1 cellular context compared by ENCODE assay signal in the genomic region with DNA sequence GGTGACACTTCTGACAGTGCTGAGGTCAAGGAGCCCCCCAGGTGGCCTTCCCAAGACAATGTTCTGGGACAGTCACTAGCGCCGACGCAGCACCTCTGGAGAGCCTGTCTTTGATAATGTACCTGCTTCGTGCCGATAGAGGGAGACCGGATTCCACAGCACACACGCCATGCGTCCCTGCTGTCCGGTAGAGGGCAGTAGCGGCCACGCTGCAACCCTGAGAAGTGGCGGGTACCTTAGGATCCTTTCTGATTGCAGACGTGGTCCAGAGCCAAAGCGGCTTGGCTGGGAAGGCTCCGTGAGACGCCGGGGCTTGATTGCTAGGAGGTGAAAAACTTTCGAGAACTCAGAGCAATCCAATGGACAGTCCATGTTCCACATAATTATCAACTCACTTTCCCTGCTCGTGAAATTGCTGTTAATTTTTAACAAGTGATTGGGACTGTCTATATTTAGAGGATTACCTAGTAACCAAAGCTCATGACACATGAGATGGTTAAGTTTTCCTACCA.
TF ChIP-seq lines count a peak whose summit lies in the region.

No MANE protein-coding gene starts in this region.

TF ChIP-seq in HepG2, 621 proteins besides CTCF, POLR2A, EP300 and RAD21 (continued from another document and continues in another):
- TF ChIP-seq, protein P1, sequence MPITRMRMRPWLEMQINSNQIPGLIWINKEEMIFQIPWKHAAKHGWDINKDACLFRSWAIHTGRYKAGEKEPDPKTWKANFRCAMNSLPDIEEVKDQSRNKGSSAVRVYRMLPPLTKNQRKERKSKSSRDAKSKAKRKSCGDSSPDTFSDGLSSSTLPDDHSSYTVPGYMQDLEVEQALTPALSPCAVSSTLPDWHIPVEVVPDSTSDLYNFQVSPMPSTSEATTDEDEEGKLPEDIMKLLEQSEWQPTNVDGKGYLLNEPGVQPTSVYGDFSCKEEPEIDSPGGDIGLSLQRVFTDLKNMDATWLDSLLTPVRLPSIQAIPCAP (CRISPR knock-in tag; IDR thresholded peaks at IDR 0.05; ENCODE audit: low read depth) = no peak
- TF ChIP-seq, protein P2, sequence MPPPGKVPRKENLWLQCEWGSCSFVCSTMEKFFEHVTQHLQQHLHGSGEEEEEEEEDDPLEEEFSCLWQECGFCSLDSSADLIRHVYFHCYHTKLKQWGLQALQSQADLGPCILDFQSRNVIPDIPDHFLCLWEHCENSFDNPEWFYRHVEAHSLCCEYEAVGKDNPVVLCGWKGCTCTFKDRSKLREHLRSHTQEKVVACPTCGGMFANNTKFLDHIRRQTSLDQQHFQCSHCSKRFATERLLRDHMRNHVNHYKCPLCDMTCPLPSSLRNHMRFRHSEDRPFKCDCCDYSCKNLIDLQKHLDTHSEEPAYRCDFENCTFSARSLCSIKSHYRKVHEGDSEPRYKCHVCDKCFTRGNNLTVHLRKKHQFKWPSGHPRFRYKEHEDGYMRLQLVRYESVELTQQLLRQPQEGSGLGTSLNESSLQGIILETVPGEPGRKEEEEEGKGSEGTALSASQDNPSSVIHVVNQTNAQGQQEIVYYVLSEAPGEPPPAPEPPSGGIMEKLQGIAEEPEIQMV (CRISPR knock-in tag; IDR thresholded peaks at IDR 0.05; ENCODE audit: low read depth) = 0 out of 2 replicates have a peak, but pooled peaks have one; percentile 75
- TF ChIP-seq, protein P3, sequence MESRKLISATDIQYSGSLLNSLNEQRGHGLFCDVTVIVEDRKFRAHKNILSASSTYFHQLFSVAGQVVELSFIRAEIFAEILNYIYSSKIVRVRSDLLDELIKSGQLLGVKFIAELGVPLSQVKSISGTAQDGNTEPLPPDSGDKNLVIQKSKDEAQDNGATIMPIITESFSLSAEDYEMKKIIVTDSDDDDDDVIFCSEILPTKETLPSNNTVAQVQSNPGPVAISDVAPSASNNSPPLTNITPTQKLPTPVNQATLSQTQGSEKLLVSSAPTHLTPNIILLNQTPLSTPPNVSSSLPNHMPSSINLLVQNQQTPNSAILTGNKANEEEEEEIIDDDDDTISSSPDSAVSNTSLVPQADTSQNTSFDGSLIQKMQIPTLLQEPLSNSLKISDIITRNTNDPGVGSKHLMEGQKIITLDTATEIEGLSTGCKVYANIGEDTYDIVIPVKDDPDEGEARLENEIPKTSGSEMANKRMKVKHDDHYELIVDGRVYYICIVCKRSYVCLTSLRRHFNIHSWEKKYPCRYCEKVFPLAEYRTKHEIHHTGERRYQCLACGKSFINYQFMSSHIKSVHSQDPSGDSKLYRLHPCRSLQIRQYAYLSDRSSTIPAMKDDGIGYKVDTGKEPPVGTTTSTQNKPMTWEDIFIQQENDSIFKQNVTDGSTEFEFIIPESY (CRISPR knock-in tag; IDR thresholded peaks at IDR 0.05) = peak; percentile 85
- TF ChIP-seq MTA1 (CRISPR knock-in tag; IDR thresholded peaks at IDR 0.05; ENCODE audit: borderline replicate concordance) (peak; percentile 55; the same call in 1 of the 2 replicates), RBM39 (IDR thresholded peaks at IDR 0.05; ENCODE audit: low read depth, low read length, poor library complexity, severe bottlenecking) (no peak), HNRNPH1 (optimal IDR thresholded peaks at IDR 0.05; ENCODE audit: low read depth, low read length) (no peak), HMG20B (CRISPR knock-in tag; conservative IDR thresholded peaks at IDR 0.05) (0 out of 2 replicates have a peak, but pooled peaks have one; percentile 49), ZBTB38 (CRISPR knock-in tag; IDR thresholded peaks at IDR 0.05) (peak; percentile 45; the same call in 1 of the 2 replicates), HDAC2 (CRISPR knock-in tag; IDR thresholded peaks at IDR 0.05) (peak; percentile 72; the same call in 1 of the 2 replicates), CBX1 (IDR thresholded peaks at IDR 0.05; ENCODE audit: low read depth) (peak; percentile 89), ZNF121 (CRISPR knock-in tag; IDR thresholded peaks at IDR 0.05) (no peak), GPN1 (CRISPR knock-in tag; IDR thresholded peaks at IDR 0.05; ENCODE audit: borderline replicate concordance) (no peak), FOXK1 (CRISPR knock-in tag; IDR thresholded peaks at IDR 0.05; ENCODE audit: borderline replicate concordance, low read depth) (no peak; the same call in 1 of the 2 replicates), ZNF335 (CRISPR knock-in tag; IDR thresholded peaks at IDR 0.05) (no peak; the same call in 1 of the 2 replicates), ATM (IDR thresholded peaks at IDR 0.05; ENCODE audit: borderline replicate concordance) (no peak), RFXAP (CRISPR knock-in tag; IDR thresholded peaks at IDR 0.05; ENCODE audit: borderline replicate concordance) (no peak), FLYWCH1 (CRISPR knock-in tag; IDR thresholded peaks at IDR 0.05) (no peak), ZNF382 (CRISPR knock-in tag; IDR thresholded peaks at IDR 0.05; ENCODE audit: borderline replicate concordance) (no peak), SSRP1 (CRISPR knock-in tag; IDR thresholded peaks at IDR 0.05) (no peak), RBM22 (optimal IDR thresholded peaks at IDR 0.05; ENCODE audit: low read length) (no peak), NRL (CRISPR knock-in tag; IDR thresholded peaks at IDR 0.05; ENCODE audit: borderline replicate concordance) (no peak), CBX5 (CRISPR knock-in tag; IDR thresholded peaks at IDR 0.05; ENCODE audit: borderline replicate concordance) (peak; percentile 90; the same call in 1 of the 2 replicates), SP140L (CRISPR knock-in tag; IDR thresholded peaks at IDR 0.05; ENCODE audit: borderline replicate concordance) (0 out of 2 replicates have a peak, but pooled peaks have one; percentile 44), MIER3 (CRISPR knock-in tag; IDR thresholded peaks at IDR 0.05; ENCODE audit: borderline replicate concordance) (peak; percentile 84; the same call in 1 of the 2 replicates), SALL2 (CRISPR knock-in tag; IDR thresholded peaks at IDR 0.05) (peak; percentile 57; the same call in 1 of the 2 replicates), ZNF775 (CRISPR knock-in tag; IDR thresholded peaks at IDR 0.05; ENCODE audit: borderline replicate concordance) (no peak), ASH2L (IDR thresholded peaks at IDR 0.05; ENCODE audit: insufficient read length, low read depth, low read length) (no peak), SCMH1 (CRISPR knock-in tag; IDR thresholded peaks at IDR 0.05; ENCODE audit: borderline replicate concordance) (no peak), FOXJ3 (CRISPR knock-in tag; IDR thresholded peaks at IDR 0.05; ENCODE audit: borderline replicate concordance) (no peak), ZNF780A (CRISPR knock-in tag; IDR thresholded peaks at IDR 0.05) (no peak), NKX3-1 (CRISPR knock-in tag; IDR thresholded peaks at IDR 0.05) (no peak), MEIS1 (CRISPR knock-in tag; IDR thresholded peaks at IDR 0.05; ENCODE audit: borderline replicate concordance) (0 out of 2 replicates have a peak, but pooled peaks have one; percentile 48), HOXA5 (CRISPR knock-in tag; IDR thresholded peaks at IDR 0.05) (no peak), PHF8 (CRISPR knock-in tag; IDR thresholded peaks at IDR 0.05) (peak; percentile 41; the same call in 1 of the 2 replicates), RCOR2 (CRISPR knock-in tag; IDR thresholded peaks at IDR 0.05) (0 out of 2 replicates have a peak, but pooled peaks have one; percentile 44), JUND (CRISPR knock-in tag; IDR thresholded peaks at IDR 0.05) (peak; percentile 57; the same call in 1 of the 2 replicates), ZSCAN29 (CRISPR knock-in tag; conservative IDR thresholded peaks at IDR 0.05) (no peak), ATAD3A (CRISPR knock-in tag; IDR thresholded peaks at IDR 0.05) (no peak)
- TF ChIP-seq, protein P4, sequence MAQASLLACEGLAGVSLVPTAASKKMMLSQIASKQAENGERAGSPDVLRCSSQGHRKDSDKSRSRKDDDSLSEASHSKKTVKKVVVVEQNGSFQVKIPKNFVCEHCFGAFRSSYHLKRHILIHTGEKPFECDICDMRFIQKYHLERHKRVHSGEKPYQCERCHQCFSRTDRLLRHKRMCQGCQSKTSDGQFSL (CRISPR knock-in tag; IDR thresholded peaks at IDR 0.05) = no peak
- TF ChIP-seq, protein P5, sequence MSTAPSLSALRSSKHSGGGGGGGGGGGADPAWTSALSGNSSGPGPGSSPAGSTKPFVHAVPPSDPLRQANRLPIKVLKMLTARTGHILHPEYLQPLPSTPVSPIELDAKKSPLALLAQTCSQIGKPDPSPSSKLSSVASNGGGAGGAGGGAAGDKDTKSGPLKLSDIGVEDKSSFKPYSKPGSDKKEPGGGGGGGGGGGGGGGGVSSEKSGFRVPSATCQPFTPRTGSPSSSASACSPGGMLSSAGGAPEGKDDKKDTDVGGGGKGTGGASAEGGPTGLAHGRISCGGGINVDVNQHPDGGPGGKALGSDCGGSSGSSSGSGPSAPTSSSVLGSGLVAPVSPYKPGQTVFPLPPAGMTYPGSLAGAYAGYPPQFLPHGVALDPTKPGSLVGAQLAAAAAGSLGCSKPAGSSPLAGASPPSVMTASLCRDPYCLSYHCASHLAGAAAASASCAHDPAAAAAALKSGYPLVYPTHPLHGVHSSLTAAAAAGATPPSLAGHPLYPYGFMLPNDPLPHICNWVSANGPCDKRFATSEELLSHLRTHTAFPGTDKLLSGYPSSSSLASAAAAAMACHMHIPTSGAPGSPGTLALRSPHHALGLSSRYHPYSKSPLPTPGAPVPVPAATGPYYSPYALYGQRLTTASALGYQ (CRISPR knock-in tag; IDR thresholded peaks at IDR 0.05) = no peak
- TF ChIP-seq, protein P6, sequence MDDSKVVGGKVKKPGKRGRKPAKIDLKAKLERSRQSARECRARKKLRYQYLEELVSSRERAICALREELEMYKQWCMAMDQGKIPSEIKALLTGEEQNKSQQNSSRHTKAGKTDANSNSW (CRISPR knock-in tag; IDR thresholded peaks at IDR 0.05; ENCODE audit: borderline replicate concordance) = no peak
- TF ChIP-seq, protein P7, sequence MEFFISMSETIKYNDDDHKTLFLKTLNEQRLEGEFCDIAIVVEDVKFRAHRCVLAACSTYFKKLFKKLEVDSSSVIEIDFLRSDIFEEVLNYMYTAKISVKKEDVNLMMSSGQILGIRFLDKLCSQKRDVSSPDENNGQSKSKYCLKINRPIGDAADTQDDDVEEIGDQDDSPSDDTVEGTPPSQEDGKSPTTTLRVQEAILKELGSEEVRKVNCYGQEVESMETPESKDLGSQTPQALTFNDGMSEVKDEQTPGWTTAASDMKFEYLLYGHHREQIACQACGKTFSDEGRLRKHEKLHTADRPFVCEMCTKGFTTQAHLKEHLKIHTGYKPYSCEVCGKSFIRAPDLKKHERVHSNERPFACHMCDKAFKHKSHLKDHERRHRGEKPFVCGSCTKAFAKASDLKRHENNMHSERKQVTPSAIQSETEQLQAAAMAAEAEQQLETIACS (CRISPR knock-in tag; IDR thresholded peaks at IDR 0.05) = no peak
- TF ChIP-seq, protein P8, sequence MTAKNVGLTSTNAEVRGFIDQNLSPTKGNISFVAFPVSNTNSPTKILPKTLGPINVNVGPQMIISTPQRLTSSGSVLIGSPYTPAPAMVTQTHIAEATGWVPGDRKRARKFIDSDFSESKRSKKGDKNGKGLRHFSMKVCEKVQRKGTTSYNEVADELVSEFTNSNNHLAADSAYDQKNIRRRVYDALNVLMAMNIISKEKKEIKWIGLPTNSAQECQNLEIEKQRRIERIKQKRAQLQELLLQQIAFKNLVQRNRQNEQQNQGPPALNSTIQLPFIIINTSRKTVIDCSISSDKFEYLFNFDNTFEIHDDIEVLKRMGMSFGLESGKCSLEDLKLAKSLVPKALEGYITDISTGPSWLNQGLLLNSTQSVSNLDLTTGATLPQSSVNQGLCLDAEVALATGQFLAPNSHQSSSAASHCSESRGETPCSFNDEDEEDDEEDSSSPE (CRISPR knock-in tag; IDR thresholded peaks at IDR 0.05) = peak; percentile 77
- TF ChIP-seq, protein P9, sequence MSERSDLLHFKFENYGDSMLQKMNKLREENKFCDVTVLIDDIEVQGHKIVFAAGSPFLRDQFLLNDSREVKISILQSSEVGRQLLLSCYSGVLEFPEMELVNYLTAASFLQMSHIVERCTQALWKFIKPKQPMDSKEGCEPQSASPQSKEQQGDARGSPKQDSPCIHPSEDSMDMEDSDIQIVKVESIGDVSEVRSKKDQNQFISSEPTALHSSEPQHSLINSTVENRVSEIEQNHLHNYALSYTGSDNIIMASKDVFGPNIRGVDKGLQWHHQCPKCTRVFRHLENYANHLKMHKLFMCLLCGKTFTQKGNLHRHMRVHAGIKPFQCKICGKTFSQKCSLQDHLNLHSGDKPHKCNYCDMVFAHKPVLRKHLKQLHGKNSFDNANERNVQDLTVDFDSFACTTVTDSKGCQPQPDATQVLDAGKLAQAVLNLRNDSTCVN (CRISPR knock-in tag; IDR thresholded peaks at IDR 0.05; ENCODE audit: borderline replicate concordance) = peak; percentile 72; the same call in 1 of the 2 replicates
- TF ChIP-seq, protein P10, sequence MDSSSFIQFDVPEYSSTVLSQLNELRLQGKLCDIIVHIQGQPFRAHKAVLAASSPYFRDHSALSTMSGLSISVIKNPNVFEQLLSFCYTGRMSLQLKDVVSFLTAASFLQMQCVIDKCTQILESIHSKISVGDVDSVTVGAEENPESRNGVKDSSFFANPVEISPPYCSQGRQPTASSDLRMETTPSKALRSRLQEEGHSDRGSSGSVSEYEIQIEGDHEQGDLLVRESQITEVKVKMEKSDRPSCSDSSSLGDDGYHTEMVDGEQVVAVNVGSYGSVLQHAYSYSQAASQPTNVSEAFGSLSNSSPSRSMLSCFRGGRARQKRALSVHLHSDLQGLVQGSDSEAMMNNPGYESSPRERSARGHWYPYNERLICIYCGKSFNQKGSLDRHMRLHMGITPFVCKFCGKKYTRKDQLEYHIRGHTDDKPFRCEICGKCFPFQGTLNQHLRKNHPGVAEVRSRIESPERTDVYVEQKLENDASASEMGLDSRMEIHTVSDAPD (CRISPR knock-in tag; IDR thresholded peaks at IDR 0.05) = no peak
- TF ChIP-seq, protein P11, sequence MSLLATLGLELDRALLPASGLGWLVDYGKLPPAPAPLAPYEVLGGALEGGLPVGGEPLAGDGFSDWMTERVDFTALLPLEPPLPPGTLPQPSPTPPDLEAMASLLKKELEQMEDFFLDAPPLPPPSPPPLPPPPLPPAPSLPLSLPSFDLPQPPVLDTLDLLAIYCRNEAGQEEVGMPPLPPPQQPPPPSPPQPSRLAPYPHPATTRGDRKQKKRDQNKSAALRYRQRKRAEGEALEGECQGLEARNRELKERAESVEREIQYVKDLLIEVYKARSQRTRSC (CRISPR knock-in tag; IDR thresholded peaks at IDR 0.05; ENCODE audit: low read depth) = no peak
- TF ChIP-seq, protein P12, sequence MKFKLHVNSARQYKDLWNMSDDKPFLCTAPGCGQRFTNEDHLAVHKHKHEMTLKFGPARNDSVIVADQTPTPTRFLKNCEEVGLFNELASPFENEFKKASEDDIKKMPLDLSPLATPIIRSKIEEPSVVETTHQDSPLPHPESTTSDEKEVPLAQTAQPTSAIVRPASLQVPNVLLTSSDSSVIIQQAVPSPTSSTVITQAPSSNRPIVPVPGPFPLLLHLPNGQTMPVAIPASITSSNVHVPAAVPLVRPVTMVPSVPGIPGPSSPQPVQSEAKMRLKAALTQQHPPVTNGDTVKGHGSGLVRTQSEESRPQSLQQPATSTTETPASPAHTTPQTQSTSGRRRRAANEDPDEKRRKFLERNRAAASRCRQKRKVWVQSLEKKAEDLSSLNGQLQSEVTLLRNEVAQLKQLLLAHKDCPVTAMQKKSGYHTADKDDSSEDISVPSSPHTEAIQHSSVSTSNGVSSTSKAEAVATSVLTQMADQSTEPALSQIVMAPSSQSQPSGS (CRISPR knock-in tag; IDR thresholded peaks at IDR 0.05) = peak; percentile 67; the same call in 1 of the 2 replicates
